In genomic region chr6:75882734-75883133, GRCh38 we compare ENCODE assay signal across 15 cellular contexts.
DNase-seq lines count a peak whose midpoint lies in the region; TF ChIP-seq lines count a peak whose summit lies in the region.
"Had no signal": no experiment of that assay in that cellular context is flagged by ENCODE, and none has a peak within 500 bp of the region (broad histone marks: within the 10 kb centered on the region; RNA-seq: fewer than 3 reads in every experiment).

No MANE protein-coding gene starts in this region.

- H3K4me2 ChIP-seq in H9 (ENCODE audit: insufficient read depth, insufficient read length, low read length): no peak overlapping the region
- H3K4me2 ChIP-seq: BLaER1 treated with 17β-estradiol and CSF1 and Interleukin-3, amounts not matched to agents 10 nM and 100 nM had no signal

- peaks cover 19% of the 10 kb centered on the region for H3K4me1 Mint-ChIP-seq in HFFc6 (ENCODE audit: low read depth)
- H3K4me1 Mint-ChIP-seq in H9: peaks cover 8 to 10% of the 10 kb centered on the region in 2 experiments
- no peaks in the 10 kb centered on the region for H3K4me1 Mint-ChIP-seq in activated T-helper 2 cell treated with anti-CD3 and anti-CD28 coated beads, Interferon-gamma antibody, Interleukin-2, Interleukin-4, amounts not matched to agents 10 μg/mL and 5 μg/mL and 100 μg/mL, durations not matched to agents 14 hours and 24 hours and 36 hours (ENCODE audit: low read depth)
- H3K4me1 Mint-ChIP-seq: brain, nephron progenitor cell had no signal

- DNase-seq in AG04450 (ENCODE audit: low read depth, low spot score): peak; percentile 21
- peak; percentile 57 for DNase-seq in HFFc6
- peak; percentile 2 for DNase-seq in amniotic stem cell (lab: John Stamatoyannopoulos, UW)
- DNase-seq in foreskin melanocyte: peak; percentile 51
- DNase-seq in GM13976 (ENCODE audit: low spot score): no peak
- DNase-seq in retina: no peak
- no peak for DNase-seq in H9
- no peak for DNase-seq in activated T-helper 2 cell treated with anti-CD3 and anti-CD28 coated beads, Interferon-gamma antibody, Interleukin-2, Interleukin-4, amounts not matched to agents 10 μg/mL and 5 μg/mL and 100 μg/mL, durations not matched to agents 14 hours and 24 hours and 36 hours (ENCODE audit: low spot score)
- DNase-seq: esophagus squamous epithelium; NCI-H2029 treated with DMSO at 0.1 percent for 48 hours; nephron progenitor cell; stimulated activated CD4-positive, alpha-beta T cell treated with anti-CD3 and anti-CD28 coated beads, Interleukin-12 subunit alpha, Interleukin-12 subunit beta, amount 100 ng/mL, for 4 hours; upper lobe of right lung had no signal

- H4K5ac ChIP-seq in H9 (ENCODE audit: insufficient read length, low read depth, low read length): no peak overlapping the region

- intact Hi-C loops in activated T-helper 2 cell treated with anti-CD3 and anti-CD28 coated beads, Interferon-gamma antibody, Interleukin-2, Interleukin-4, amounts not matched to agents 10 μg/mL and 5 μg/mL and 100 μg/mL, durations not matched to agents 14 hours and 24 hours and 36 hours (cut with micrococcal nuclease): no loop called here

- H4K20me1 ChIP-seq in H9 (ENCODE audit: control insufficient read depth, insufficient read depth, insufficient read length): no peaks in the 10 kb centered on the region
- H4K20me1 ChIP-seq: BLaER1 treated with 17β-estradiol and CSF1 and Interleukin-3, amounts not matched to agents 10 nM and 100 nM had no signal

- CTCF ChIA-PET in AG04450 (lab: Charles Lee): interaction anchor here (3.2 kb wide), 1 partner anchor 11 kb away, joined by 35 read pairs; no protein-coding TSS in a partner anchor

- no peak overlapping the region for H3K4me3 Mint-ChIP-seq in HFFc6
- H3K4me3 Mint-ChIP-seq in H9: no peak overlapping the region
- no peak overlapping the region for H3K4me3 Mint-ChIP-seq in activated T-helper 2 cell treated with anti-CD3 and anti-CD28 coated beads, Interferon-gamma antibody, Interleukin-2, Interleukin-4, amounts not matched to agents 10 μg/mL and 5 μg/mL and 100 μg/mL, durations not matched to agents 14 hours and 24 hours and 36 hours (ENCODE audit: low read depth)
- H3K4me3 Mint-ChIP-seq: brain, nephron progenitor cell had no signal

- no peak overlapping the region for H3T11ph ChIP-seq in H9 (ENCODE audit: low read length)

- no peak overlapping the region for H3K18ac ChIP-seq in H9 (ENCODE audit: insufficient read length, low read depth, low read length)

- H3K4ac ChIP-seq in H9 (ENCODE audit: low read depth, low read length): no peak overlapping the region

- no peak overlapping the region for H4K8ac ChIP-seq in H9 (replicated peaks; ENCODE audit: insufficient read length, low read depth, low read length)

- H3K79me2 ChIP-seq in H9 (ENCODE audit: insufficient read depth, low read length): no peaks in the 10 kb centered on the region

- no peak overlapping the region for H2BK120ac ChIP-seq in H9 (ENCODE audit: low read depth, low read length, poor library complexity, severe bottlenecking)

- H3K14ac ChIP-seq in H9 (ENCODE audit: insufficient read depth, low read length): no peak overlapping the region

- H2BK5ac ChIP-seq in H9 (ENCODE audit: insufficient read length, low read length): no peak overlapping the region

- in situ Hi-C loops in GM13976 (cut with MboI; ENCODE audit: low sequenced_read_pairs, unreplicated experiment): no loop called here

- H3K79me1 ChIP-seq in H9 (ENCODE audit: insufficient read depth, low read depth, low read length, poor library complexity, severe bottlenecking): no peaks in the 10 kb centered on the region

- H3K9ac ChIP-seq in H9 (ENCODE audit: extremely low read depth, insufficient read length, low read length): no peak overlapping the region
- H3K9ac ChIP-seq: BLaER1 treated with 17β-estradiol and CSF1 and Interleukin-3, amounts not matched to agents 10 nM and 100 nM had no signal

- H2BK15ac ChIP-seq in H9 (ENCODE audit: low read depth, low read length): no peak overlapping the region

- H3K27ac ChIP-seq in AG04450 (ENCODE audit: low read depth, low read length): no peak overlapping the region
- no peak overlapping the region for H3K27ac ChIP-seq in H9 (ENCODE audit: insufficient read length, low read depth, low read length)
- H3K27ac ChIP-seq: BLaER1 treated with 17β-estradiol and CSF1 and Interleukin-3, amounts not matched to agents 10 nM and 100 nM; esophagus squamous epithelium; upper lobe of right lung had no signal

- no peak overlapping the region for H2AK5ac ChIP-seq in H9 (ENCODE audit: insufficient read length, low read length)

- H3K27me3 Mint-ChIP-seq in HFFc6 (ENCODE audit: insufficient read depth) (no peaks in the 10 kb centered on the region), H9 (ENCODE audit: low read depth) (no peaks in the 10 kb centered on the region)
- no peaks in the 10 kb centered on the region for H3K27me3 Mint-ChIP-seq in activated T-helper 2 cell treated with anti-CD3 and anti-CD28 coated beads, Interferon-gamma antibody, Interleukin-2, Interleukin-4, amounts not matched to agents 10 μg/mL and 5 μg/mL and 100 μg/mL, durations not matched to agents 14 hours and 24 hours and 36 hours (ENCODE audit: low read depth)
- H3K27me3 Mint-ChIP-seq: brain had no signal

- no peak overlapping the region for H2BK20ac ChIP-seq in H9 (ENCODE audit: low read depth, low read length, poor library complexity, severe bottlenecking)

- H3K9me3 Mint-ChIP-seq in HFFc6 (no peaks in the 10 kb centered on the region), H9 (no peaks in the 10 kb centered on the region)
- H3K9me3 Mint-ChIP-seq in activated T-helper 2 cell treated with anti-CD3 and anti-CD28 coated beads, Interferon-gamma antibody, Interleukin-2, Interleukin-4, amounts not matched to agents 10 μg/mL and 5 μg/mL and 100 μg/mL, durations not matched to agents 14 hours and 24 hours and 36 hours: no peaks in the 10 kb centered on the region
- H3K9me3 Mint-ChIP-seq: brain had no signal

- no peak overlapping the region for H2AFZ ChIP-seq in H9 (ENCODE audit: low read length)

- POLR2A ChIA-PET in AG04450 (lab: Yijun Ruan, JAX): no interaction called here

- H3K36me3 Mint-ChIP-seq in HFFc6 (ENCODE audit: low read depth) (no peaks in the 10 kb centered on the region), H9 (ENCODE audit: insufficient read depth in 1 of 3, low read depth in 3 of 3) (peaks cover 6 to 33% (median 25%) of the 10 kb centered on the region in 3 experiments)
- no peaks in the 10 kb centered on the region for H3K36me3 Mint-ChIP-seq in activated T-helper 2 cell treated with anti-CD3 and anti-CD28 coated beads, Interferon-gamma antibody, Interleukin-2, Interleukin-4, amounts not matched to agents 10 μg/mL and 5 μg/mL and 100 μg/mL, durations not matched to agents 14 hours and 24 hours and 36 hours (ENCODE audit: low read depth)

- H3K23ac ChIP-seq in H9 (ENCODE audit: insufficient read length, low read depth, low read length): no peak overlapping the region

- no peak overlapping the region for H3K4me3 ChIP-seq in AG04450 (ENCODE audit: low read depth, low read length)
- H3K4me3 ChIP-seq: BLaER1 treated with 17β-estradiol and CSF1 and Interleukin-3, amounts not matched to agents 10 nM and 100 nM; esophagus squamous epithelium; upper lobe of right lung had no signal

- no peak overlapping the region for H3K56ac ChIP-seq in H9 (ENCODE audit: insufficient read length, low read depth, low read length)

- no peaks in the 10 kb centered on the region for H3K4me1 ChIP-seq in H9 (ENCODE audit: insufficient read depth, low read length)
- H3K4me1 ChIP-seq: BLaER1 treated with 17β-estradiol and CSF1 and Interleukin-3, amounts not matched to agents 10 nM and 100 nM; esophagus squamous epithelium; upper lobe of right lung had no signal

- H3K23me2 ChIP-seq in H9 (ENCODE audit: insufficient read length, low read depth, low read length, poor library complexity, severe bottlenecking): no peaks in the 10 kb centered on the region

- TF ChIP-seq CTCF in AG04450 (IDR thresholded peaks at IDR 0.05; ENCODE audit: low read depth, low read length) (no peak), HFFc6 (IDR thresholded peaks at IDR 0.05) (no peak), GM13976 (IDR thresholded peaks at IDR 0.05; ENCODE audit: borderline replicate concordance, control extremely low read depth, extremely low read depth, insufficient read depth, missing control alignments) (no peak), H9 (conservative IDR thresholded peaks at IDR 0.05) (no peak)

- H3K9me3 ChIP-seq in AG04450 (ENCODE audit: control insufficient read depth, insufficient read depth, low read length): no peaks in the 10 kb centered on the region
- H3K9me3 ChIP-seq in H9 (ENCODE audit: control insufficient read depth, low read depth, low read length): no peaks in the 10 kb centered on the region
- H3K9me3 ChIP-seq: BLaER1 treated with 17β-estradiol and CSF1 and Interleukin-3, amounts not matched to agents 10 nM and 100 nM; esophagus squamous epithelium; upper lobe of right lung had no signal

- no peak overlapping the region for H3K27ac Mint-ChIP-seq in HFFc6
- H3K27ac Mint-ChIP-seq in H9: no peak overlapping the region
- H3K27ac Mint-ChIP-seq in activated T-helper 2 cell treated with anti-CD3 and anti-CD28 coated beads, Interferon-gamma antibody, Interleukin-2, Interleukin-4, amounts not matched to agents 10 μg/mL and 5 μg/mL and 100 μg/mL, durations not matched to agents 14 hours and 24 hours and 36 hours: no peak overlapping the region
- H3K27ac Mint-ChIP-seq: brain, nephron progenitor cell had no signal

- no peak overlapping the region for H4K91ac ChIP-seq in H9 (ENCODE audit: insufficient read length, low read depth, low read length)

- WGBS in H9 (ENCODE audit: extremely low coverage, insufficient read length, low lambda C conversion rate): no CpG with 5 or more reads among the region's 2 CpGs

- no peak overlapping the region for H2BK12ac ChIP-seq in H9 (ENCODE audit: insufficient read length, low read depth, low read length)

- H3K27me3 ChIP-seq in AG04450 (ENCODE audit: control insufficient read depth, insufficient read depth, low read length) (no peaks in the 10 kb centered on the region), H9 (ENCODE audit: insufficient read depth, low read length) (no peaks in the 10 kb centered on the region)
- H3K27me3 ChIP-seq: BLaER1 treated with 17β-estradiol and CSF1 and Interleukin-3, amounts not matched to agents 10 nM and 100 nM; esophagus squamous epithelium; upper lobe of right lung had no signal

Comparison
In these comparisons a context has a peak if more than half of its experiments do, and no peak if none do; other contexts are left out.
1. DNase-seq: peak in AG04450 (single experiment), HFFc6 (single experiment), amniotic stem cell (single experiment) and foreskin melanocyte (single experiment); none in GM13976 (single experiment), retina (single experiment), H9 (single experiment) and activated T-helper 2 cell treated with anti-CD3 and anti-CD28 coated beads, Interferon-gamma antibody, Interleukin-2, Interleukin-4, amounts not matched to agents 10 μg/mL and 5 μg/mL and 100 μg/mL, durations not matched to agents 14 hours and 24 hours and 36 hours (single experiment).